In genomic region chr3:43221076-43221475, GRCh38 we compare ENCODE assay signal across 17 cellular contexts.
A peak's percentile ranks its signal among the peaks of the same experiment; 100 is the strongest.
DNase-seq lines count a peak whose midpoint lies in the region; ATAC-seq lines count a peak whose summit lies in the region.
"Had no signal": no experiment of that assay in that cellular context is flagged by ENCODE, and none has a peak within 500 bp of the region (broad histone marks: within the 10 kb centered on the region; RNA-seq: fewer than 3 reads in every experiment).

No MANE protein-coding gene starts in this region.

- no peaks in the 10 kb centered on the region for H3K27me3 Mint-ChIP-seq in activated CD4-positive, alpha-beta T cell treated with anti-CD3 and anti-CD28 coated beads, Interleukin-2, amount 10 ng/mL, durations not matched to agents 7 days and 5 days
- H3K27me3 Mint-ChIP-seq in T-helper 17 cell = peaks cover 6% of the 10 kb centered on the region

- no peak overlapping the region for H3K4me3 Mint-ChIP-seq in activated CD4-positive, alpha-beta T cell treated with anti-CD3 and anti-CD28 coated beads, Interleukin-2, amount 10 ng/mL, durations not matched to agents 7 days and 5 days
- H3K4me3 Mint-ChIP-seq in T-helper 17 cell = peak overlapping the region; percentile 52
- H3K4me3 Mint-ChIP-seq: IgD-negative memory B cell had no signal

- H3K27ac Mint-ChIP-seq in activated CD4-positive, alpha-beta T cell treated with anti-CD3 and anti-CD28 coated beads, Interleukin-2, amount 10 ng/mL, durations not matched to agents 7 days and 5 days = peak overlapping the region; percentile 19
- peak overlapping the region; percentile 59 for H3K27ac Mint-ChIP-seq in T-helper 17 cell
- H3K27ac Mint-ChIP-seq: IgD-negative memory B cell had no signal

- peaks cover 8% of the 10 kb centered on the region for H3K9me3 Mint-ChIP-seq in activated CD4-positive, alpha-beta T cell treated with anti-CD3 and anti-CD28 coated beads, Interleukin-2, amount 10 ng/mL, durations not matched to agents 7 days and 5 days

- no peaks in the 10 kb centered on the region for H3K9me3 ChIP-seq in T-helper 17 cell (ENCODE audit: control insufficient read depth, low read length, poor library complexity, severe bottlenecking)
- H3K9me3 ChIP-seq: BE2C, Caco-2 had no signal

- CTCF ChIA-PET in activated CD4-positive, alpha-beta T cell treated with anti-CD3 and anti-CD28 coated beads, Interleukin-2, amount 10 ng/mL, durations not matched to agents 7 days and 5 days (lab: Charles Lee) = interaction anchor here (0.9 kb wide), 1 partner anchor 24 kb away, joined by 4 read pairs; no protein-coding TSS in a partner anchor

- POLR2A ChIA-PET in activated CD4-positive, alpha-beta T cell treated with anti-CD3 and anti-CD28 coated beads, Interleukin-2, amount 10 ng/mL, durations not matched to agents 7 days and 5 days (lab: Charles Lee) = no interaction called here

- ATAC-seq in T-helper 17 cell = no peak
- no peak for ATAC-seq in HG03378 (IDR thresholded peaks at IDR 0.05; ENCODE audit: unreplicated experiment)

- DNase-seq in activated CD4-positive, alpha-beta T cell treated with anti-CD3 and anti-CD28 coated beads, Interleukin-2, amount 10 ng/mL, durations not matched to agents 7 days and 5 days = no peak
- no peak for DNase-seq in activated CD4-positive, alpha-beta T cell treated with anti-CD3 and anti-CD28 coated beads, Interleukin-2, amount 50 U/mL, for 4 hours
- DNase-seq in T-helper 17 cell (no peak), kidney tubule cell (ENCODE audit: low spot score) (peak; percentile 16), hepatic stellate cell (ENCODE audit: low spot score) (no peak), NCI-H1417 (lab: John Stamatoyannopoulos, UW) (no peak)
- DNase-seq: BE2C, Caco-2, DMS153, H7, NCI-H1105, NCI-H2029 treated with DMSO at 0.1 percent for 48 hours, NCI-H69, PC-9, SHP77 had no signal

- H3K4me1 Mint-ChIP-seq in activated CD4-positive, alpha-beta T cell treated with anti-CD3 and anti-CD28 coated beads, Interleukin-2, amount 10 ng/mL, durations not matched to agents 7 days and 5 days = peaks cover 66% of the 10 kb centered on the region
- H3K4me1 Mint-ChIP-seq in T-helper 17 cell = peaks cover 46% of the 10 kb centered on the region

- H3K36me3 Mint-ChIP-seq in activated CD4-positive, alpha-beta T cell treated with anti-CD3 and anti-CD28 coated beads, Interleukin-2, amount 10 ng/mL, durations not matched to agents 7 days and 5 days (ENCODE audit: low read depth) = peaks cover 3% of the 10 kb centered on the region
- H3K36me3 Mint-ChIP-seq in T-helper 17 cell (ENCODE audit: low read depth) = no peaks in the 10 kb centered on the region
